Comparison of ENCODE assay signal across 30 cellular contexts in the genomic region with DNA sequence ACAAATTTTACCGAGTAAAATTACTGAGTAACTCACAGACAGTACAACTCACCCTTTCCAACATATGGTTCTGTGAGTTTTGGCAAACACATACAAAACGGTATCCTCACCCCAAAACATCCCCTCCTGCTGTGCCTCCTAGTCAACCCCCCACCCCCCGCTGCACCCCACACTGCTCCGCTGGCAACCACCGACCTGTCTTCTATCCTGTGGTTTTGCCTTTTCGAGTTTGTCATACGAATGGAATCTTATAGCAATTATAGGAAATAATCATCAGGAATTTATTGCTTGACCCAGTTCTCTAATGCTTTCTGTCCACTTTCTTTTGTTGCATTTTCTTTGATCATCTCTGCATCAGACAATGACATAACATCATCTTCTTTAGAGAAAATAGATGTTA.
A peak's percentile ranks its signal among the peaks of the same experiment; 100 is the strongest.
DNase-seq lines count a peak whose midpoint lies in the region; ATAC-seq and TF ChIP-seq lines count a peak whose summit lies in the region.
"Had no signal": no experiment of that assay in that cellular context is flagged by ENCODE, and none has a peak within 500 bp of the region (broad histone marks: within the 10 kb centered on the region; RNA-seq: fewer than 3 reads in every experiment).

No MANE protein-coding gene starts in this region.

- no peaks in the 10 kb centered on the region for H3K27me3 ChIP-seq in brain microvascular endothelial cell (replicated peaks)
- H3K27me3 ChIP-seq: hepatocyte, left lung, suprapubic skin, vagina had no signal

- in situ Hi-C loops in brain microvascular endothelial cell (cut with HindIII; ENCODE audit: low pct_ligation_motif_present, low sequenced_read_pairs) = no loop called here

- no peak overlapping the region for H3K4me3 ChIP-seq in brain microvascular endothelial cell (ENCODE audit: low read depth, low read length)
- H3K4me3 ChIP-seq: hepatocyte, left lung, suprapubic skin, vagina had no signal

- no peak for TF ChIP-seq CTCF in brain microvascular endothelial cell (IDR thresholded peaks at IDR 0.05; ENCODE audit: low read depth, low read length, missing control alignments)

- DNase-seq in Daoy (ENCODE audit: low read depth) (peak; percentile 21), M059J (ENCODE audit: low read depth) (peak; percentile 70), brain microvascular endothelial cell (peak; percentile 2), non-pigmented ciliary epithelial cell (ENCODE audit: low read depth) (peak; percentile 23), HPDE6-E6E7 (ENCODE audit: extremely low spot score) (no peak), NCI-H128 (lab: John Stamatoyannopoulos, UW; ENCODE audit: unreplicated experiment) (no peak), 8988T (no peak)
- DNase-seq: activated CD4-positive, alpha-beta T cell treated with anti-CD3 and anti-CD28 coated beads, Interleukin-2, amount 10 ng/mL, durations not matched to agents 7 days and 5 days; activated naive CD4-positive, alpha-beta T cell treated with Interleukin-2 at 50 U/mL for 16 hours; activated T-cell treated with anti-CD3 and anti-CD28 coated beads, Interleukin-2, amount 50 U/mL, for 72 hours; amniotic stem cell; CD8-positive, alpha-beta T cell; central memory CD4-positive, alpha-beta T cell; DMS153; foreskin melanocyte; H9; immature natural killer cell; left lung; naive thymus-derived CD4-positive, alpha-beta T cell; NCI-H1048; NCI-H1930; NCI-H526 treated with DMSO at 0.1 percent for 48 hours; small intestine; stimulated activated CD4-positive, alpha-beta T cell treated with anti-CD3 and anti-CD28 coated beads, Interleukin-2, amount 100 ng/mL, for 48 hours; T-helper 2 cell had no signal

- no peak for ATAC-seq in GM19395 (IDR thresholded peaks at IDR 0.05; ENCODE audit: unreplicated experiment)
- ATAC-seq: activated T-cell treated with anti-CD3 and anti-CD28 coated beads, Interleukin-2, amount 50 U/mL, for 72 hours; CD8-positive, alpha-beta T cell; left lung; naive thymus-derived CD4-positive, alpha-beta T cell; stimulated activated effector memory CD8-positive, alpha-beta T cell treated with anti-CD3 and anti-CD28 coated beads, Interleukin-12 subunit alpha, Interleukin-12 subunit beta, amount 100 ng/mL, for 72 hours had no signal

- H3K27ac ChIP-seq in brain microvascular endothelial cell = no peak overlapping the region
- H3K27ac ChIP-seq: hepatocyte, left lung, suprapubic skin, vagina had no signal

- H3K36me3 ChIP-seq in brain microvascular endothelial cell (replicated peaks) = no peaks in the 10 kb centered on the region
- H3K36me3 ChIP-seq: left lung, suprapubic skin, vagina had no signal

Comparison
In these comparisons a context has a peak if more than half of its experiments do, and no peak if none do; other contexts are left out.
1. DNase-seq: peak in Daoy (single experiment), M059J (single experiment), brain microvascular endothelial cell (single experiment) and non-pigmented ciliary epithelial cell (single experiment); none in HPDE6-E6E7 (single experiment), NCI-H128 (single experiment) and 8988T (single experiment).